18 cellular contexts compared by ENCODE assay signal in genomic region chr3:43152649-43153048, GRCh38. TPM values are rescaled to one million over a fixed set of nuclear protein-coding genes. Genes with fewer than 3 reads are reported as not detected.
DNase-seq lines count a peak whose midpoint lies in the region; ATAC-seq and TF ChIP-seq lines count a peak whose summit lies in the region.
"Had no signal": no experiment of that assay in that cellular context is flagged by ENCODE, and none has a peak within 500 bp of the region (broad histone marks: within the 10 kb centered on the region; RNA-seq: fewer than 3 reads in every experiment).

No MANE protein-coding gene starts in this region.

- no peak for TF ChIP-seq CTCF in Peyer's patch (IDR thresholded peaks at IDR 0.05)

- DNase-seq in NCI-H345 (lab: John Stamatoyannopoulos, UW) (peak; percentile 21), NCI-H345 treated with DMSO at 0.1 percent for 48 hours (lab: John Stamatoyannopoulos, UW; ENCODE audit: unreplicated experiment) (no peak), globus pallidus (ENCODE audit: low spot score) (peak; percentile 26), NCI-H1092 (lab: John Stamatoyannopoulos, UW) (no peak), H7 (no peak), Peyer's patch (no peak)
- DNase-seq: activated CD4-positive, alpha-beta T cell treated with anti-CD3 and anti-CD28 coated beads, Interleukin-2, amount 50 U/mL, for 48 hours; activated T-cell treated with anti-CD3 and anti-CD28 coated beads, Interleukin-2, amount 50 U/mL, for 1 hour; CD8-positive, alpha-beta T cell; gastrocnemius medialis; NCI-H226; PC-9 had no signal

- H3K9ac ChIP-seq in subcutaneous abdominal adipose tissue (ENCODE audit: low read length in 5 of 5), result no peak overlapping the region

- H3K9me3 ChIP-seq in subcutaneous abdominal adipose tissue (ENCODE audit: control insufficient read depth in 5 of 5, low read length in 5 of 5) (no peaks in the 10 kb centered on the region), Peyer's patch (no peaks in the 10 kb centered on the region)
- H3K9me3 ChIP-seq: gastrocnemius medialis, vagina had no signal

- no peak for TF ChIP-seq POLR2A in Peyer's patch (IDR thresholded peaks at IDR 0.05)

- H3K36me3 ChIP-seq in subcutaneous abdominal adipose tissue (ENCODE audit: control insufficient read depth in 5 of 5, insufficient read depth in 5 of 5, low read length in 5 of 5) (no peaks in the 10 kb centered on the region), H7 (replicated peaks; ENCODE audit: control insufficient read depth, insufficient read depth, low read length) (no peaks in the 10 kb centered on the region), Peyer's patch (no peaks in the 10 kb centered on the region)
- H3K36me3 ChIP-seq: gastrocnemius medialis, vagina had no signal

- H3K4me1 ChIP-seq in subcutaneous abdominal adipose tissue (ENCODE audit: control insufficient read depth in 5 of 5, insufficient read depth in 5 of 5, low read length in 5 of 5), result peaks cover 0 to 15% (median 14%) of the 10 kb centered on the region in 5 donors
- peaks cover 0 to 4% (median 0%) of the 10 kb centered on the region in 4 donors for H3K4me1 ChIP-seq in Peyer's patch

- H3K4me3 ChIP-seq in subcutaneous abdominal adipose tissue (ENCODE audit: low read depth in 1 of 5, low read length in 5 of 5) (no peak overlapping the region), H7 (ENCODE audit: insufficient read depth, low read depth, low read length) (no peak overlapping the region), Peyer's patch (no peak overlapping the region)
- H3K4me3 ChIP-seq: gastrocnemius medialis, PC-9, vagina had no signal

- H3K27me3 ChIP-seq in subcutaneous abdominal adipose tissue (ENCODE audit: control insufficient read depth in 5 of 5, insufficient read depth in 4 of 5, low read length in 5 of 5) (peaks cover 0 to 3% (median 0%) of the 10 kb centered on the region in 5 donors), H7 (ENCODE audit: control insufficient read depth, insufficient read depth, low read length) (no peaks in the 10 kb centered on the region), Peyer's patch (no peaks in the 10 kb centered on the region)
- H3K27me3 ChIP-seq: gastrocnemius medialis, vagina had no signal

- peak overlapping the region; percentile 14 for H3K27ac ChIP-seq in subcutaneous abdominal adipose tissue (ENCODE audit: low read depth, low read length)
- H3K27ac ChIP-seq in Peyer's patch, result no peak overlapping the region
- H3K27ac ChIP-seq: gastrocnemius medialis, PC-9, vagina had no signal

- ATAC-seq in SK-N-SH treated with all-trans-retinoic acid at 6 μM for 48 hours, result peak; percentile 40; the same call in 2 of the 3 replicates
- ATAC-seq: activated naive CD4-positive, alpha-beta T cell treated with anti-CD3 and anti-CD28 coated beads, Interleukin-2, amount 50 U/mL, for 72 hours; CD8-positive, alpha-beta T cell; HepG2; naive thymus-derived CD8-positive, alpha-beta T cell had no signal

TF ChIP-seq in SK-N-SH treated with all-trans-retinoic acid at 6 μM for 48 hours, 23 proteins besides CTCF, POLR2A, EP300 and RAD21:
- TF ChIP-seq RARB (CRISPR knock-in tag; IDR thresholded peaks at IDR 0.05) (no peak), PPARA (CRISPR knock-in tag; IDR thresholded peaks at IDR 0.05; ENCODE audit: borderline replicate concordance) (no peak), ESRRG (CRISPR knock-in tag; IDR thresholded peaks at IDR 0.05) (no peak), ZFP3 (CRISPR knock-in tag; IDR thresholded peaks at IDR 0.05) (no peak)

RNA-seq across cellular contexts. Expression of gene POMGNT2, which starts 46.8 kb away (rescaled TPM):
- total RNA-seq in H7 (2014; rRNA removed; shearing (Covaris generic)), result 21.7 and 22.8 TPM in 2 replicates
- total RNA-seq in Peyer's patch, result 10 to 100 TPM in 1 of 4 donors, 1 to 10 TPM in 3; 4.1 to 11.8 (median 7.1) TPM

Comparison
In these comparisons a context has a peak if more than half of its experiments do, and no peak if none do; other contexts are left out.
1. DNase-seq: peak in NCI-H345 (single experiment) and globus pallidus (single experiment); none in NCI-H345 treated with DMSO at 0.1 percent for 48 hours (single experiment), NCI-H1092 (single experiment), H7 (single experiment) and Peyer's patch (0 of 3).